ENCODE assay signal across 8 cellular contexts in the genomic region with DNA sequence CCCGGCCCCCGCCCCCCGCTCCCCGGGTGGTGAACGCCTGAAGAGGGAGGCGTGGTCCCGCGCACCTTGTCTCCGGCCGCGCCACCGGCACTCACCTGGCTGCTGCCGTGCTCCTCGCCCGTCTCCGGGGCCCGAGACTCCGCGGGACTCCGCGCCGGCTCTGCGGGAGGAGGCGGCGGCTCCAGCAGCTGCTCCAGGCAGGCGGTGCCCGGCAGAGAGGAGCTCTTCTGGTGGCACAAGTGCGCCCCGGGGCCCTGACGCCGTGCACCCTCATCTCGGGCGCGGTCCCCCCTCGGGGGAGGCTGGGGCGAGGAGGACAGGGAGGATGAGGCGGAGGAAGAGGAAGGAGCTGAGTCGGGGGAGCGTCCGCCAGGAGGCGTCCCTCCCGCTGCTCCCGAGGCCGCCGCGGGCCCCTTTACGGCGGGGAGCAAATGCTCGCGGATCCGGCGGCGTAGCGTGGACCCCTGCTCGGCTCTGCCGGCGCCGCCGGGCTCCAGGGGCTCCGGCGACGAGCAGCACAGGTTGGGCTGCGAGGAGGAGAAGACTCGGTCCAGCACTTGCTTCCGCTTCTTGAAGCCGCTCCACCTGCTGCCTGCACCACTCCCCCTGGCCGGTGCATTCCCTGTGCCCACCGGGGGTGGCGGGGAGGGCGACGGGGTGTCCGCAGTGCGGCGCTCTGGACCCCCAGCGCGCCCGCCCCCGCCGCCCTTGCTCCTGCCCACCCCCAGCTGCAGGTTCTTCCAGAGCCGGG. TPM values are rescaled to one million over a fixed set of nuclear protein-coding genes. Genes with fewer than 3 reads are reported as not detected.
DNase-seq lines count a peak whose midpoint lies in the region; ATAC-seq and TF ChIP-seq lines count a peak whose summit lies in the region.

No MANE protein-coding gene starts in this region.

- H3K27me3 ChIP-seq in GM23338 (ENCODE audit: insufficient read depth) (peaks cover 35% of the 10 kb centered on the region), MM.1S (replicated peaks; ENCODE audit: insufficient read depth, low read length) (no peaks in the 10 kb centered on the region), gastroesophageal sphincter (peaks cover 88% of the 10 kb centered on the region)

- H3K4me2 ChIP-seq in GM23338 (peak overlapping the region; percentile 87), MM.1S (ENCODE audit: low read depth, low read length) (peak overlapping the region; percentile 89)

- H3K4me3 ChIP-seq in GM23338, result peak overlapping the region; percentile 79
- peak overlapping the region; percentile 79 for H3K4me3 ChIP-seq in MM.1S (ENCODE audit: low read length)
- peak overlapping the region; percentile 40 to 62 for H3K4me3 ChIP-seq in gastroesophageal sphincter

- H3K4me1 ChIP-seq in GM23338 (ENCODE audit: insufficient read depth) (peaks cover 54% of the 10 kb centered on the region), MM.1S (ENCODE audit: low read length) (no peaks in the 10 kb centered on the region), gastroesophageal sphincter (peaks cover 0 to 28% (median 13%) of the 10 kb centered on the region in 3 donors)

- H3K36me3 ChIP-seq in GM23338 (ENCODE audit: insufficient read depth), result no peaks in the 10 kb centered on the region
- no peaks in the 10 kb centered on the region for H3K36me3 ChIP-seq in MM.1S (replicated peaks; ENCODE audit: insufficient read depth, low read length)
- no peaks in the 10 kb centered on the region for H3K36me3 ChIP-seq in gastroesophageal sphincter

- H4K20me1 ChIP-seq in GM23338 (replicated peaks; ENCODE audit: insufficient read depth) (no peaks in the 10 kb centered on the region), MM.1S (ENCODE audit: insufficient read depth, low read length) (no peaks in the 10 kb centered on the region)

- peaks cover 52% of the 10 kb centered on the region for H3K27me3 Mint-ChIP-seq in activated CD4-positive, alpha-beta T cell treated with anti-CD3 and anti-CD28 coated beads for 36 hours
- H3K27me3 Mint-ChIP-seq in GM23338 (ENCODE audit: insufficient read depth, low read depth, poor library complexity), result peaks cover 24% of the 10 kb centered on the region
- H3K27me3 Mint-ChIP-seq in activated CD4-positive, alpha-beta memory T cell treated with anti-CD3 and anti-CD28 coated beads, Interleukin-2, amount 10 ng/mL, durations not matched to agents 7 days and 5 days, result peaks cover 52% of the 10 kb centered on the region

- H3F3A ChIP-seq in GM23338 (replicated peaks; ENCODE audit: low read depth) (no peaks in the 10 kb centered on the region), MM.1S (ENCODE audit: insufficient read depth, low read length) (no peaks in the 10 kb centered on the region)

- H3K27ac ChIP-seq in GM23338 (ENCODE audit: low read depth) (no peak overlapping the region), MM.1S (ENCODE audit: low read length) (no peak overlapping the region), gastroesophageal sphincter (no peak overlapping the region)

- H3K9me3 ChIP-seq in MM.1S (replicated peaks; ENCODE audit: insufficient read depth, low read length) (no peaks in the 10 kb centered on the region), gastroesophageal sphincter (no peaks in the 10 kb centered on the region)

- TF ChIP-seq CTCF in GM23338 (conservative IDR thresholded peaks at IDR 0.05; ENCODE audit: low read depth in 2 of 2), result peak; percentile 41 to 50
- peak; percentile 47 for TF ChIP-seq CTCF in MM.1S (IDR thresholded peaks at IDR 0.05; ENCODE audit: low read length)
- peak in 1 of 4 experiments; percentile 28 for TF ChIP-seq CTCF in gastroesophageal sphincter (IDR thresholded peaks at IDR 0.05)
- TF ChIP-seq CTCF in omental fat pad (IDR thresholded peaks at IDR 0.05), result no peak

- TF ChIP-seq EP300 in gastroesophageal sphincter (IDR thresholded peaks at IDR 0.05), result no peak

- no peak overlapping the region; the same call in 1 of the 2 replicates for H3K9ac ChIP-seq in MM.1S (ENCODE audit: low read length)

- WGBS in gastroesophageal sphincter (ENCODE audit: low coverage in 1 of 2), 2 donors, result 0% methylated on average over 2 of the region's 80 CpGs; no CpG with 5 or more reads in 1 of the 2 donors

- H3K79me2 ChIP-seq in GM23338 (replicated peaks; ENCODE audit: insufficient read depth) (no peaks in the 10 kb centered on the region), MM.1S (ENCODE audit: low read length) (no peaks in the 10 kb centered on the region)

- peak; percentile 61 for ATAC-seq in activated CD4-positive, alpha-beta T cell treated with anti-CD3 and anti-CD28 coated beads for 36 hours
- peak; percentile 67 for ATAC-seq in GM23338
- peak; percentile 42 for ATAC-seq in gastroesophageal sphincter
- ATAC-seq in omental fat pad (ENCODE audit: low FRiP score), result peak; percentile 41

- POLR2A ChIA-PET in activated CD4-positive, alpha-beta T cell treated with anti-CD3 and anti-CD28 coated beads for 36 hours (lab: Charles Lee), result interaction anchor here (0.6 kb wide), 2 partner anchors 215 to 548 kb away, joined by 3 read pairs; no protein-coding TSS in a partner anchor
- POLR2A ChIA-PET in activated CD4-positive, alpha-beta memory T cell treated with anti-CD3 and anti-CD28 coated beads, Interleukin-2, amount 10 ng/mL, durations not matched to agents 7 days and 5 days (lab: Charles Lee), result no interaction called here

- peak; percentile 50 for DNase-seq in activated CD4-positive, alpha-beta T cell treated with anti-CD3 and anti-CD28 coated beads for 36 hours
- no peak for DNase-seq in activated CD4-positive, alpha-beta T cell treated with anti-CD3 and anti-CD28 coated beads, Interleukin-2, amount 50 U/mL, for 4 hours
- DNase-seq in GM23338 (ENCODE audit: low spot score), result peak; percentile 79
- peak; percentile 58 for DNase-seq in MM.1S
- peak; percentile 20 for DNase-seq in activated CD4-positive, alpha-beta memory T cell treated with anti-CD3 and anti-CD28 coated beads, Interleukin-2, amount 10 ng/mL, durations not matched to agents 7 days and 5 days
- DNase-seq in omental fat pad (ENCODE audit: low spot score), result no peak
- DNase-seq in cerebellar nuclear complex (lab: John Stamatoyannopoulos, UW), result no peak

- H3K36me3 Mint-ChIP-seq in activated CD4-positive, alpha-beta T cell treated with anti-CD3 and anti-CD28 coated beads for 36 hours (ENCODE audit: low read depth), result no peaks in the 10 kb centered on the region
- H3K36me3 Mint-ChIP-seq in GM23338 (ENCODE audit: low read depth), result no peaks in the 10 kb centered on the region; the same call in 2 of the 3 replicates
- H3K36me3 Mint-ChIP-seq in activated CD4-positive, alpha-beta memory T cell treated with anti-CD3 and anti-CD28 coated beads, Interleukin-2, amount 10 ng/mL, durations not matched to agents 7 days and 5 days (ENCODE audit: low read depth), result no peaks in the 10 kb centered on the region

- CTCF ChIA-PET in activated CD4-positive, alpha-beta T cell treated with anti-CD3 and anti-CD28 coated beads for 36 hours (lab: Charles Lee), result interaction anchor here (0.7 to 1.0 kb wide), 3 partner anchors 32 to 1585 kb away, joined by 3 read pairs; no protein-coding TSS in a partner anchor
- CTCF ChIA-PET in activated CD4-positive, alpha-beta memory T cell treated with anti-CD3 and anti-CD28 coated beads, Interleukin-2, amount 10 ng/mL, durations not matched to agents 7 days and 5 days (lab: Charles Lee), result interaction anchor here (0.8 kb wide), 1 partner anchor 28 kb away, joined by 3 read pairs; no protein-coding TSS in a partner anchor

- H2AFZ ChIP-seq in GM23338 (peak overlapping the region; percentile 94), MM.1S (ENCODE audit: low read length) (peak overlapping the region; percentile 92)

- intact Hi-C loops in activated CD4-positive, alpha-beta T cell treated with anti-CD3 and anti-CD28 coated beads for 36 hours (cut with DNase I, micrococcal nuclease), result loop anchor here in 1 of 2 experiments (10.0 kb wide), 3 partner anchors 271 to 561 kb away; a partner anchor contains a TSS

- no peaks in the 10 kb centered on the region for H3K9me2 ChIP-seq in GM23338 (ENCODE audit: insufficient read depth)
- no peaks in the 10 kb centered on the region for H3K9me2 ChIP-seq in MM.1S (replicated peaks; ENCODE audit: insufficient read depth, low read length)

- no peak overlapping the region for H3K27ac Mint-ChIP-seq in activated CD4-positive, alpha-beta T cell treated with anti-CD3 and anti-CD28 coated beads for 36 hours
- H3K27ac Mint-ChIP-seq in GM23338, result no peak overlapping the region
- H3K27ac Mint-ChIP-seq in activated CD4-positive, alpha-beta memory T cell treated with anti-CD3 and anti-CD28 coated beads, Interleukin-2, amount 10 ng/mL, durations not matched to agents 7 days and 5 days, result no peak overlapping the region

- no peaks in the 10 kb centered on the region for H3K9me3 Mint-ChIP-seq in activated CD4-positive, alpha-beta T cell treated with anti-CD3 and anti-CD28 coated beads for 36 hours (ENCODE audit: low read depth)
- no peaks in the 10 kb centered on the region for H3K9me3 Mint-ChIP-seq in GM23338
- H3K9me3 Mint-ChIP-seq in activated CD4-positive, alpha-beta memory T cell treated with anti-CD3 and anti-CD28 coated beads, Interleukin-2, amount 10 ng/mL, durations not matched to agents 7 days and 5 days, result no peaks in the 10 kb centered on the region

- H3K4me3 Mint-ChIP-seq in activated CD4-positive, alpha-beta T cell treated with anti-CD3 and anti-CD28 coated beads for 36 hours, result peak overlapping the region; percentile 26
- peak overlapping the region; percentile 81 for H3K4me3 Mint-ChIP-seq in GM23338
- no peak overlapping the region for H3K4me3 Mint-ChIP-seq in activated CD4-positive, alpha-beta memory T cell treated with anti-CD3 and anti-CD28 coated beads, Interleukin-2, amount 10 ng/mL, durations not matched to agents 7 days and 5 days

- no peak for TF ChIP-seq POLR2A in gastroesophageal sphincter (IDR thresholded peaks at IDR 0.05)

- H3K4me1 Mint-ChIP-seq in activated CD4-positive, alpha-beta T cell treated with anti-CD3 and anti-CD28 coated beads for 36 hours, result peaks cover 10% of the 10 kb centered on the region
- H3K4me1 Mint-ChIP-seq in GM23338, result peaks cover 46% of the 10 kb centered on the region
- H3K4me1 Mint-ChIP-seq in activated CD4-positive, alpha-beta memory T cell treated with anti-CD3 and anti-CD28 coated beads, Interleukin-2, amount 10 ng/mL, durations not matched to agents 7 days and 5 days, result peaks cover 11% of the 10 kb centered on the region

RNA-seq across cellular contexts. Expression of a gene that starts 1.0 kb away (rescaled TPM):
- under 1 TPM; 0.32 to 0.53 TPM for total RNA-seq in activated CD4-positive, alpha-beta T cell treated with anti-CD3 and anti-CD28 coated beads for 36 hours
- total RNA-seq in GM23338 (2014; rRNA removed; shearing (Covaris generic)), result 4.2 and 13.6 TPM in 2 replicates
- polyA plus RNA-seq in GM23338 (2016; fragmentation: Nextera tagmentation; extraction: Ambion mirVana), result 3.0 and 3.7 TPM in 2 replicates
- not detected for total RNA-seq in activated CD4-positive, alpha-beta memory T cell treated with anti-CD3 and anti-CD28 coated beads, Interleukin-2, amount 10 ng/mL, durations not matched to agents 7 days and 5 days
- 10 to 100 TPM; 13.5 to 57.6 (median 21.9) TPM for total RNA-seq in gastroesophageal sphincter
- total RNA-seq in omental fat pad, result 100 to 1,000 TPM in 1 of 4 donors, 10 to 100 TPM in 3; 27.2 to 238 (median 54.5) TPM

Comparison
In these comparisons a context has a peak if more than half of its experiments do, and no peak if none do; other contexts are left out.
1. DNase-seq: peak in activated CD4-positive, alpha-beta T cell treated with anti-CD3 and anti-CD28 coated beads for 36 hours (single experiment), GM23338 (single experiment), MM.1S (single experiment) and activated CD4-positive, alpha-beta memory T cell treated with anti-CD3 and anti-CD28 coated beads, Interleukin-2, amount 10 ng/mL, durations not matched to agents 7 days and 5 days (single experiment); none in activated CD4-positive, alpha-beta T cell treated with anti-CD3 and anti-CD28 coated beads, Interleukin-2, amount 50 U/mL, for 4 hours (0 of 2), omental fat pad (single experiment) and cerebellar nuclear complex (0 of 2).
2. CTCF ChIP-seq: peak in GM23338 (2 of 2) and MM.1S (single experiment); none in omental fat pad (0 of 3).
3. Peak in every context shown above with its lines, with median percentiles within 50 percentile points of each other: ATAC-seq and H3K4me3 ChIP-seq.